19 cellular contexts compared by ENCODE assay signal in the genomic region with DNA sequence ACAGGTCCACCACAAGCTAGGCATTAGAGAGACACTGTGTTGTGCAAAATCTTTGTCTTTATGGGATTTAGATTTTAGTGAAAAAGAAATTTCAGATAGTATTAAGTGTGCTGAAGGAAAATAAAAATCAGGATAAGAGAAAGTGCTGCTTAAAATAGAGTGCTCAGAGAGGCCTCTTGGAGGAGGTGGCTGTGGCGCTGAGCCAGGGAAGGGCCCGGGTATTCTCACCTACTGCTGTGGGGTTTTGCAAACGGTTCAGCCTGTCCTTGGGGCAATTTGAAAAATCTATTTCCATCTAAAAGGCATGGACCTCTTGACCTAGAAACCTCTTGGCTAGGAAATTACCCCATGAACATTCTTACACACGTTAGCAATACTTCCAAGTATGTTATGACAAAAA.
DNase-seq lines count a peak whose midpoint lies in the region; ATAC-seq and TF ChIP-seq lines count a peak whose summit lies in the region.
"Had no signal": no experiment of that assay in that cellular context is flagged by ENCODE, and none has a peak within 500 bp of the region (broad histone marks: within the 10 kb centered on the region; RNA-seq: fewer than 3 reads in every experiment).

No MANE protein-coding gene starts in this region.

- intact Hi-C loops in left cardiac atrium (cut with DNase I): no loop called here
- intact Hi-C loops in cardiac septum (cut with DNase I): no loop called here
- intact Hi-C loops in sciatic nerve (cut with DNase I): no loop called here
- intact Hi-C loops in Caco-2 (cut with micrococcal nuclease; ENCODE audit: unreplicated experiment): no loop called here

- H3K36me3 ChIP-seq in adipocyte (ENCODE audit: control insufficient read depth, insufficient read depth, low read length, severe bottlenecking) (no peaks in the 10 kb centered on the region), Caco-2 (ENCODE audit: control insufficient read depth, insufficient read depth, low read length) (no peaks in the 10 kb centered on the region)
- H3K36me3 ChIP-seq: BLaER1 had no signal

- H3K4me3 ChIP-seq in adipocyte (ENCODE audit: low read length): peak overlapping the region; percentile 8
- H3K4me3 ChIP-seq in Caco-2 (ENCODE audit: low read depth, low read length): no peak overlapping the region
- H3K4me3 ChIP-seq: BLaER1, GM23338 had no signal

- no peaks in the 10 kb centered on the region for H3K4me1 Mint-ChIP-seq in Caco-2 (ENCODE audit: low read depth, unreplicated experiment)
- H3K4me1 Mint-ChIP-seq: B cell had no signal

- H3K27ac Mint-ChIP-seq in Caco-2 (ENCODE audit: unreplicated experiment): no peak overlapping the region
- H3K27ac Mint-ChIP-seq: B cell; CD4-positive, CD25-positive, alpha-beta regulatory T cell; CD8-positive, alpha-beta T cell; GM23338; H9 had no signal

- peak; percentile 49 for DNase-seq in left cardiac atrium
- DNase-seq in cardiac septum (ENCODE audit: low spot score): no peak
- DNase-seq in adipocyte (ENCODE audit: low read depth): peak; percentile 5
- DNase-seq in fibroblast of the conjunctiva (ENCODE audit: low read depth): peak; percentile 12
- peak; percentile 66 for DNase-seq in sciatic nerve (ENCODE audit: low spot score)
- no peak for DNase-seq in GM03348 (ENCODE audit: low spot score)
- DNase-seq in Caco-2: no peak
- DNase-seq: CD4-positive, CD25-positive, alpha-beta regulatory T cell; CD8-positive, alpha-beta T cell; DMS 273 treated with DMSO at 0.1 percent for 48 hours; DMS79; EL; GDM1; H9 had no signal

- H3K9me3 Mint-ChIP-seq in Caco-2 (ENCODE audit: unreplicated experiment): no peaks in the 10 kb centered on the region

- no peak overlapping the region for H3K4me3 Mint-ChIP-seq in Caco-2 (ENCODE audit: unreplicated experiment)
- H3K4me3 Mint-ChIP-seq: B cell; CD4-positive, CD25-positive, alpha-beta regulatory T cell; CD8-positive, alpha-beta T cell; GM23338; H9 had no signal

- H3K4me1 ChIP-seq in adipocyte (ENCODE audit: control insufficient read depth, insufficient read depth, low read length): peaks cover 21% of the 10 kb centered on the region
- no peaks in the 10 kb centered on the region for H3K4me1 ChIP-seq in Caco-2

- ATAC-seq in left cardiac atrium (peak; percentile 28), sciatic nerve (no peak), GM19023 (IDR thresholded peaks at IDR 0.05; ENCODE audit: unreplicated experiment) (no peak)
- ATAC-seq: CD8-positive, alpha-beta T cell; GM23338; HCT116 had no signal

- POLR2A ChIA-PET in Caco-2 (lab: Charles Lee): no interaction called here

- no peak overlapping the region for H3K9ac ChIP-seq in adipocyte (ENCODE audit: low read length)
- H3K9ac ChIP-seq: BLaER1 had no signal

- H3K36me3 Mint-ChIP-seq in Caco-2 (ENCODE audit: insufficient read depth, unreplicated experiment): no peaks in the 10 kb centered on the region
- H3K36me3 Mint-ChIP-seq: CD8-positive, alpha-beta T cell had no signal

- CTCF ChIA-PET in Caco-2 (lab: Charles Lee): no interaction called here

- no TSS peak for BruUV-seq in Caco-2 (replicated peaks; lab: Mats Ljungman, UMichigan)

- H3K27me3 ChIP-seq in adipocyte (replicated peaks; ENCODE audit: control insufficient read depth, insufficient read depth, low read length): peaks cover 28% of the 10 kb centered on the region
- no peaks in the 10 kb centered on the region for H3K27me3 ChIP-seq in Caco-2 (replicated peaks; ENCODE audit: control insufficient read depth, insufficient read depth, low read length)
- H3K27me3 ChIP-seq: BLaER1 had no signal

- H3K27me3 Mint-ChIP-seq in Caco-2 (ENCODE audit: insufficient read depth, unreplicated experiment): peaks cover 20% of the 10 kb centered on the region
- H3K27me3 Mint-ChIP-seq: CD4-positive, CD25-positive, alpha-beta regulatory T cell had no signal

- no peak for TF ChIP-seq CTCF in Caco-2 (IDR thresholded peaks at IDR 0.05; ENCODE audit: insufficient read depth in 1 of 2, low read depth in 1 of 2, low read length in 1 of 2, severe bottlenecking in 1 of 2, unreplicated experiment in 1 of 2)

- H3K9me3 ChIP-seq in adipocyte (ENCODE audit: control insufficient read depth, low read length): peaks cover 2% of the 10 kb centered on the region
- no peaks in the 10 kb centered on the region for H3K9me3 ChIP-seq in Caco-2
- H3K9me3 ChIP-seq: BLaER1 had no signal

Comparison
In these comparisons a context has a peak if more than half of its experiments do, and no peak if none do; other contexts are left out.
1. DNase-seq: peak in left cardiac atrium (single experiment), adipocyte (single experiment), fibroblast of the conjunctiva (single experiment) and sciatic nerve (single experiment); none in cardiac septum (single experiment), GM03348 (single experiment) and Caco-2 (0 of 2).
2. ATAC-seq: peak in left cardiac atrium (2 of 2); none in sciatic nerve (single experiment) and GM19023 (single experiment).